In the genomic region with DNA sequence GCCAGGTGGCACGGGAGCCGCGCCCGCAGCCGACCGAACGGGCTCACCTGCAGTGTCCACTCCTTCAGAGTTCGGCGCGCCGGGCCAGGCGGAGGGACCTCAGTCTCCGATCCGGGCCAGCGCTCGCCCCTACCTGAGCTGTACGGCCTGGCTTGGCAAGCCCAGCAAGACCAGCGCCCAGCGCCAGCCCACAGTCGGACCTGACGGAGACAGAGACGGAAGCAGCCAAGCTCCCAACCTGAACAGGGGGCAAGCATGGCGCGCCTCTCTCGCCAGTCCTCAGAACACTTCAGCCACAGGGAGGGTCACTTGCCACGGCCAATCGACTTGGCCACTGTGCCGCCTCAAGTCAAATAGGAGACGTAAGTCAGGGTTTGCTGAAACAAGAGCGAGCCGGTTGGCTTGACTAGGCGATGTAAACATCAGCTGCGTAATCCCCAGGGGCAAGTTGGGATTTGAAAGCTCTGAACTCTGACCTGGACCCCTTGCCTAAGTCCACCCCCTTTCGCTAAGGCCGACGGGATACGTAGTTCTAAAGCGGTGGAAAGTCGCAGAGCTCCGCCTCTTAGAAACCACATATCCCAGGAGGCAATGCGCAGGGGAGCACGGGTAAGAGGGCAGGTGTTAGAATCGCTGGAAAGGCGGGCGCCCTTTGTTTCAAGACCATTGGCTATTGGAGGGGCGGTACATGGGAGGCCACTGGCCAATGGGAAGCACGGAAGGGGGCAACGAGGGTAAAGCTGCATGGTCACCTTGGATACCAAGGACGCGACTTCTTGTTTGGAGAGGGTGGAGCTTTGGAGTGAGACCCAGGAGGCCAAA, we compare ENCODE assay signal across 8 cellular contexts. TPM values are rescaled to one million over a fixed set of nuclear protein-coding genes. Genes with fewer than 3 reads are reported as not detected.
DNase-seq lines count a peak whose midpoint lies in the region; ATAC-seq and TF ChIP-seq lines count a peak whose summit lies in the region.
"Not testable (repeated sequence)": the region's sequence is repeated elsewhere in the genome, so short reads cannot be mapped to it uniquely, and the experiment has no call there.

TSS of gene CCDC146 (plus strand) at position 756 of the 822 bp plus-strand sequence. CDS start 45,054 bp downstream, outside the sequence.

- not testable (repeated sequence) for H3K27me3 Mint-ChIP-seq in activated naive CD8-positive, alpha-beta T cell treated with anti-CD3 and anti-CD28 coated beads, Interleukin-2, amount 10 ng/mL, durations not matched to agents 7 days and 5 days; osteocyte (ENCODE audit: unreplicated experiment)

- H3F3A ChIP-seq in SU-DHL-6 (ENCODE audit: insufficient read depth) = not testable (repeated sequence)

- peaks cover 13% of the 10 kb centered on the region for H3K4me1 Mint-ChIP-seq in activated naive CD8-positive, alpha-beta T cell treated with anti-CD3 and anti-CD28 coated beads, Interleukin-2, amount 10 ng/mL, durations not matched to agents 7 days and 5 days
- H3K4me1 Mint-ChIP-seq in osteocyte (ENCODE audit: unreplicated experiment) = peaks cover 13% of the 10 kb centered on the region

- TF ChIP-seq POLR2A in testis (IDR thresholded peaks at IDR 0.05) = not testable (repeated sequence)

- intact Hi-C loops in Right ventricle myocardium inferior (cut with DNase I) = loop anchor here (5.0 kb wide), 2 partner anchors 125 to 205 kb away; no protein-coding TSS in a partner anchor
- intact Hi-C loops in testis (cut with DNase I; ENCODE audit: low total_unique reads) = not testable (repeated sequence)

- not testable (repeated sequence) for H3K9me2 ChIP-seq in SU-DHL-6 (replicated peaks; ENCODE audit: insufficient read depth, low read length)

- peak within 1 kb of the TSS; percentile 53 for H3K9ac ChIP-seq in SU-DHL-6 (ENCODE audit: low read length)

- H3K79me2 ChIP-seq in SU-DHL-6 (ENCODE audit: insufficient read depth, low read length) = not testable (repeated sequence)

- H4K20me1 ChIP-seq in SU-DHL-6 (ENCODE audit: low read depth, low read length) = not testable (repeated sequence)

- H3K27ac Mint-ChIP-seq in activated naive CD8-positive, alpha-beta T cell treated with anti-CD3 and anti-CD28 coated beads, Interleukin-2, amount 10 ng/mL, durations not matched to agents 7 days and 5 days = peak within 1 kb of the TSS; percentile 63
- peak within 1 kb of the TSS; percentile 68 for H3K27ac Mint-ChIP-seq in osteocyte (ENCODE audit: unreplicated experiment)

- not testable (repeated sequence) for TF ChIP-seq CTCF in GM12864 (IDR thresholded peaks at IDR 0.05; ENCODE audit: low read depth, low read length, missing control alignments); SU-DHL-6 (IDR thresholded peaks at IDR 0.05; ENCODE audit: insufficient read depth, low read length, poor library complexity, severe bottlenecking); osteocyte (IDR thresholded peaks at IDR 0.05); testis (IDR thresholded peaks at IDR 0.05)

- H3K4me3 Mint-ChIP-seq in activated naive CD8-positive, alpha-beta T cell treated with anti-CD3 and anti-CD28 coated beads, Interleukin-2, amount 10 ng/mL, durations not matched to agents 7 days and 5 days = peak within 1 kb of the TSS; percentile 93
- H3K4me3 Mint-ChIP-seq in osteocyte (ENCODE audit: unreplicated experiment) = peak within 1 kb of the TSS; percentile 87

- ATAC-seq in HG02798 (IDR thresholded peaks at IDR 0.05; ENCODE audit: poor library complexity, unreplicated experiment) (peak; percentile 98), Right ventricle myocardium inferior (peak; percentile 99)
- ATAC-seq in activated naive CD8-positive, alpha-beta T cell treated with anti-CD3 and anti-CD28 coated beads, Interleukin-2, amount 10 ng/mL, durations not matched to agents 7 days and 5 days (ENCODE audit: low read depth) = peak; percentile 99

- H3K36me3 ChIP-seq in SU-DHL-6 (ENCODE audit: low read length); testis (ENCODE audit: low read depth, missing control alignments): not testable (repeated sequence)

- H3K27me3 ChIP-seq in SU-DHL-6 (ENCODE audit: low read length); testis: not testable (repeated sequence)

- not testable (repeated sequence) for H3K9me3 Mint-ChIP-seq in activated naive CD8-positive, alpha-beta T cell treated with anti-CD3 and anti-CD28 coated beads, Interleukin-2, amount 10 ng/mL, durations not matched to agents 7 days and 5 days; osteocyte (ENCODE audit: unreplicated experiment)

- WGBS in testis, 2 donors = 0 to 1% methylated on average over 14 to 23 of the region's 50 CpGs

- DNase-seq in GM12864 (ENCODE audit: low read depth) = peak; percentile 98
- DNase-seq in NCI-H1417 (lab: John Stamatoyannopoulos, UW) = peak; percentile 94 to 100 (median 99)
- peak; percentile 85 for DNase-seq in activated naive CD8-positive, alpha-beta T cell treated with anti-CD3 and anti-CD28 coated beads, Interleukin-2, amount 10 ng/mL, durations not matched to agents 7 days and 5 days
- peak; percentile 99 for DNase-seq in Right ventricle myocardium inferior (ENCODE audit: missing footprints)
- DNase-seq in osteocyte (ENCODE audit: extremely low spot score, unreplicated experiment) = peak; percentile 97
- DNase-seq in testis = peak; percentile 100

- H3K27ac ChIP-seq in SU-DHL-6 (ENCODE audit: low read depth, low read length) = not testable (repeated sequence)
- peak within 1 kb of the TSS; percentile 50 to 72 for H3K27ac ChIP-seq in testis

- peak within 1 kb of the TSS; percentile 89 for H2AFZ ChIP-seq in SU-DHL-6 (ENCODE audit: low read depth, low read length, severe bottlenecking)

- H3K4me2 ChIP-seq in SU-DHL-6 (ENCODE audit: low read depth, low read length, poor library complexity, severe bottlenecking) = peak within 1 kb of the TSS; percentile 59

- H3K9me3 ChIP-seq in SU-DHL-6 (ENCODE audit: insufficient read depth, low read length); testis: not testable (repeated sequence)

- not testable (repeated sequence) for H3K36me3 Mint-ChIP-seq in activated naive CD8-positive, alpha-beta T cell treated with anti-CD3 and anti-CD28 coated beads, Interleukin-2, amount 10 ng/mL, durations not matched to agents 7 days and 5 days; osteocyte (ENCODE audit: unreplicated experiment)

- POLR2A ChIA-PET in activated naive CD8-positive, alpha-beta T cell treated with anti-CD3 and anti-CD28 coated beads, Interleukin-2, amount 10 ng/mL, durations not matched to agents 7 days and 5 days (lab: Charles Lee) = interaction anchor here (0.9 to 1.0 kb wide), 2 partner anchors 121 to 125 kb away, joined by 3 read pairs; no protein-coding TSS in a partner anchor

- H3K4me1 ChIP-seq in testis = not testable (repeated sequence)

- H3K4me3 ChIP-seq in GM12864 (ENCODE audit: low read depth, low read length) = peak within 1 kb of the TSS; percentile 68
- peak within 1 kb of the TSS; percentile 61 for H3K4me3 ChIP-seq in SU-DHL-6 (ENCODE audit: insufficient read depth, low read length, poor library complexity, severe bottlenecking)
- H3K4me3 ChIP-seq in testis = peak within 1 kb of the TSS; percentile 73 to 78

RNA-seq across cellular contexts. Expression of gene CCDC146, which starts in this region (rescaled TPM):
- 10 to 100 TPM in 1 of 2 experiments, 1 to 10 TPM in 1; 9.9 to 10.8 TPM for total RNA-seq in activated naive CD8-positive, alpha-beta T cell treated with anti-CD3 and anti-CD28 coated beads, Interleukin-2, amount 10 ng/mL, durations not matched to agents 7 days and 5 days
- 11.0 TPM for total RNA-seq in Right ventricle myocardium inferior
- total RNA-seq in osteocyte = 3.3 and 5.1 TPM in 2 replicates
- total RNA-seq in testis = 10 to 100 TPM; 34.3 to 35.7 TPM
- polyA plus RNA-seq in testis (ENCODE audit: insufficient read depth, low read depth, low replicate concordance) = 20.9 TPM
